Comparison of ENCODE assay signal across 15 cellular contexts in the genomic region with DNA sequence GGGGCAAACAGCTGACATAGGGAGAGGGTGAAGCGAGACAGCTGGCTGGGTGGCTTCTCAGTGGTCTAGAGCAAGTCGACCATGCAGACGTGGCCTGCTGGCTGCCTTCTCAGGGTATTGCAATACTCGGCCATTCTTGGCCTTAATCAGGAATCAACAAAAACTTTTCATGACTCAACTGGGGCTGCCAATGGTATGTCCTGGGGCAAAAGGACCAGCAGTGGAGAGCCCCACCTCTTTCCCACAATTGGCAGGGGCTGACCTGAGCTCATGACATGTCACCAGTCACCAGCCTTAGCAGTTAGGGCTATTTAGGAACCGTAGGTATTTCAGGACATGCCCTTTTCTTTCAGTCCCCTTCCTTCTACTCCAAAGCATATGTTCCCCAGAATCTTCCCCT. TPM values are rescaled to one million over a fixed set of nuclear protein-coding genes. Genes with fewer than 3 reads are reported as not detected.
"Had no signal": no experiment of that assay in that cellular context is flagged by ENCODE, and none has a peak within 500 bp of the region (broad histone marks: within the 10 kb centered on the region; RNA-seq: fewer than 3 reads in every experiment).

No MANE protein-coding gene starts in this region.

- H3K4me1 Mint-ChIP-seq: activated CD4-positive, alpha-beta memory T cell treated with anti-CD3 and anti-CD28 coated beads, Interleukin-2, amount 10 ng/mL, durations not matched to agents 7 days and 5 days; naive thymus-derived CD8-positive, alpha-beta T cell; stimulated activated memory B cell treated with anti-CD40 and anti-IgM and Interleukin-4, amounts not matched to agents 10 μg/mL and 1 μg/mL and 100 μg/mL, for 72 hours had no signal

- H3K36me3 ChIP-seq: gastrocnemius medialis, lower lobe of right lung, neutrophil, tibial nerve had no signal

- H3K36me3 Mint-ChIP-seq: naive thymus-derived CD8-positive, alpha-beta T cell; stimulated activated memory B cell treated with anti-CD40 and anti-IgM and Interleukin-4, amounts not matched to agents 10 μg/mL and 1 μg/mL and 100 μg/mL, for 72 hours had no signal

- H3K9me3 Mint-ChIP-seq: activated CD4-positive, alpha-beta memory T cell treated with anti-CD3 and anti-CD28 coated beads, Interleukin-2, amount 10 ng/mL, durations not matched to agents 7 days and 5 days; activated T-helper 1 cell treated with anti-CD3 and anti-CD28 coated beads, Interleukin-12 subunit alpha, Interleukin-12 subunit beta, Interleukin-2, Interleukin-4 antibody, amounts not matched to agents 30 ng/mL and 10 ng/mL and 1 ng/mL, durations not matched to agents 14 hours and 24 hours and 36 hours; naive thymus-derived CD8-positive, alpha-beta T cell; stimulated activated memory B cell treated with anti-CD40 and anti-IgM and Interleukin-4, amounts not matched to agents 10 μg/mL and 1 μg/mL and 100 μg/mL, for 72 hours had no signal

- H3K4me1 ChIP-seq: lower lobe of right lung had no signal

- H3K27ac ChIP-seq: gastrocnemius medialis, lower lobe of right lung, neutrophil, tibial nerve had no signal

- DNase-seq: activated CD4-positive, alpha-beta memory T cell treated with anti-CD3 and anti-CD28 coated beads, Interleukin-2, amount 10 ng/mL, durations not matched to agents 7 days and 5 days; activated CD8-positive, alpha-beta memory T cell treated with anti-CD3 and anti-CD28 coated beads, Interleukin-2, amount 50 U/mL, for 4 hours; activated naive CD4-positive, alpha-beta T cell; aorta; gastrocnemius medialis; kidney; lower lobe of right lung; naive thymus-derived CD8-positive, alpha-beta T cell; right cardiac atrium; stimulated activated CD4-positive, alpha-beta T cell treated with anti-CD3 and anti-CD28 coated beads, Interleukin-1b, Interleukin-23, amount 100 ng/mL, for 48 hours; T1000 had no signal

- H3K9me3 ChIP-seq: gastrocnemius medialis, lower lobe of right lung, neutrophil, tibial nerve had no signal

- H3K27ac Mint-ChIP-seq: activated CD4-positive, alpha-beta memory T cell treated with anti-CD3 and anti-CD28 coated beads, Interleukin-2, amount 10 ng/mL, durations not matched to agents 7 days and 5 days; activated T-helper 1 cell treated with anti-CD3 and anti-CD28 coated beads, Interleukin-12 subunit alpha, Interleukin-12 subunit beta, Interleukin-2, Interleukin-4 antibody, amounts not matched to agents 30 ng/mL and 10 ng/mL and 1 ng/mL, durations not matched to agents 14 hours and 24 hours and 36 hours; naive thymus-derived CD8-positive, alpha-beta T cell; stimulated activated memory B cell treated with anti-CD40 and anti-IgM and Interleukin-4, amounts not matched to agents 10 μg/mL and 1 μg/mL and 100 μg/mL, for 72 hours had no signal

- H3K4me3 ChIP-seq: gastrocnemius medialis, lower lobe of right lung, tibial nerve had no signal

- H3K4me3 Mint-ChIP-seq: activated CD4-positive, alpha-beta memory T cell treated with anti-CD3 and anti-CD28 coated beads, Interleukin-2, amount 10 ng/mL, durations not matched to agents 7 days and 5 days; activated T-helper 1 cell treated with anti-CD3 and anti-CD28 coated beads, Interleukin-12 subunit alpha, Interleukin-12 subunit beta, Interleukin-2, Interleukin-4 antibody, amounts not matched to agents 30 ng/mL and 10 ng/mL and 1 ng/mL, durations not matched to agents 14 hours and 24 hours and 36 hours; stimulated activated memory B cell treated with anti-CD40 and anti-IgM and Interleukin-4, amounts not matched to agents 10 μg/mL and 1 μg/mL and 100 μg/mL, for 72 hours had no signal

- H3K27me3 ChIP-seq: gastrocnemius medialis, tibial nerve had no signal

- ATAC-seq: gastrocnemius medialis; lower lobe of right lung; naive thymus-derived CD8-positive, alpha-beta T cell; right cardiac atrium; stimulated activated memory B cell treated with anti-CD40 and anti-IgM and Interleukin-4, amounts not matched to agents 10 μg/mL and 1 μg/mL and 100 μg/mL, for 72 hours had no signal

RNA-seq across cellular contexts. Expression of a gene that starts 19.1 kb away (rescaled TPM):
- total RNA-seq: activated CD4-positive, alpha-beta memory T cell treated with anti-CD3 and anti-CD28 coated beads, Interleukin-2, amount 10 ng/mL, durations not matched to agents 7 days and 5 days; activated T-helper 1 cell treated with anti-CD3 and anti-CD28 coated beads, Interleukin-12 subunit alpha, Interleukin-12 subunit beta, Interleukin-2, Interleukin-4 antibody, amounts not matched to agents 30 ng/mL and 10 ng/mL and 1 ng/mL, durations not matched to agents 14 hours and 24 hours and 36 hours; naive thymus-derived CD8-positive, alpha-beta T cell had no signal
- polyA plus RNA-seq: naive thymus-derived CD8-positive, alpha-beta T cell had no signal
